Comparison of ENCODE assay signal across 11 cellular contexts in genomic region chr21:44370027-44370735, GRCh38. TPM values are rescaled to one million over a fixed set of nuclear protein-coding genes. Genes with fewer than 3 reads are reported as not detected.
DNase-seq lines count a peak whose midpoint lies in the region; ATAC-seq and TF ChIP-seq lines count a peak whose summit lies in the region.
"Had no signal": no experiment of that assay in that cellular context is flagged by ENCODE, and none has a peak within 500 bp of the region (broad histone marks: within the 10 kb centered on the region; RNA-seq: fewer than 3 reads in every experiment).

No MANE protein-coding gene starts in this region.

- POLR2A ChIA-PET in activated CD4-positive, alpha-beta T cell treated with anti-CD3 and anti-CD28 coated beads for 36 hours (lab: Charles Lee) = no interaction called here
- POLR2A ChIA-PET in GM10248 (lab: Yijun Ruan, JAX) = no interaction called here

- TF ChIP-seq CTCF in RWPE2 (IDR thresholded peaks at IDR 0.05; ENCODE audit: poor library complexity, severe bottlenecking) (no peak), spleen (IDR thresholded peaks at IDR 0.05 in 8 of 11, conservative IDR thresholded peaks at IDR 0.05 in 3 of 11) (no peak), GM10248 (IDR thresholded peaks at IDR 0.05; ENCODE audit: control extremely low read depth, extremely low read depth, low read depth, missing control alignments) (no peak)

- TF ChIP-seq POLR2A in spleen (IDR thresholded peaks at IDR 0.05) = no peak

- peaks cover 7% of the 10 kb centered on the region for H3K4me1 Mint-ChIP-seq in activated CD4-positive, alpha-beta T cell treated with anti-CD3 and anti-CD28 coated beads for 36 hours

- ATAC-seq in RWPE2 (ENCODE audit: low read depth) (peak; percentile 79), left ventricle myocardium superior (peak; percentile 43), GM19023 (IDR thresholded peaks at IDR 0.05; ENCODE audit: unreplicated experiment) (no peak)
- no peak for ATAC-seq in activated CD4-positive, alpha-beta T cell treated with anti-CD3 and anti-CD28 coated beads for 36 hours
- ATAC-seq: naive thymus-derived CD4-positive, alpha-beta T cell had no signal

- H3K27me3 ChIP-seq in RWPE2 (ENCODE audit: insufficient read depth, poor library complexity, severe bottlenecking) = peaks cover 12% of the 10 kb centered on the region
- peaks cover 0 to 5% (median 0%) of the 10 kb centered on the region in 7 donors for H3K27me3 ChIP-seq in spleen (replicated peaks in 1 of 7)

- DNase-seq in NCI-H146 (lab: John Stamatoyannopoulos, UW) (peak; percentile 37), NCI-H146 treated with DMSO at 0.1 percent for 48 hours (lab: John Stamatoyannopoulos, UW; ENCODE audit: unreplicated experiment) (no peak), RWPE2 (ENCODE audit: low spot score) (peak; percentile 61), left ventricle myocardium superior (no peak), spleen (peak; percentile 84), GM10248 (ENCODE audit: extremely low spot score) (no peak)
- DNase-seq in activated CD4-positive, alpha-beta T cell treated with anti-CD3 and anti-CD28 coated beads for 36 hours = no peak
- DNase-seq: activated gamma-delta T cell treated with Interleukin-2 at 50 U/mL for 16 hours, AML-193 had no signal

- H3K4me3 ChIP-seq in RWPE2 (ENCODE audit: severe bottlenecking) (no peak overlapping the region), spleen (peak overlapping the region in 2 of 8 donors; percentile 22 to 41)

- no peaks in the 10 kb centered on the region for H3K36me3 ChIP-seq in RWPE2 (ENCODE audit: low read depth)
- peaks cover 0 to 66% (median 3%) of the 10 kb centered on the region in 6 donors for H3K36me3 ChIP-seq in spleen

- H3K36me3 Mint-ChIP-seq in activated CD4-positive, alpha-beta T cell treated with anti-CD3 and anti-CD28 coated beads for 36 hours (ENCODE audit: low read depth) = no peaks in the 10 kb centered on the region

- WGBS in spleen, 5 donors = 32 to 59% (median 55%) methylated on average over 19 to 29 of the region's 29 CpGs

- no peaks in the 10 kb centered on the region for H3K27me3 Mint-ChIP-seq in activated CD4-positive, alpha-beta T cell treated with anti-CD3 and anti-CD28 coated beads for 36 hours
- H3K27me3 Mint-ChIP-seq: naive thymus-derived CD4-positive, alpha-beta T cell had no signal

- H3K27ac ChIP-seq in RWPE2 (ENCODE audit: poor library complexity, severe bottlenecking) (no peak overlapping the region), spleen (peak overlapping the region in 7 of 8 donors; percentile 51 to 84 (median 68))

- H3K4me3 Mint-ChIP-seq in activated CD4-positive, alpha-beta T cell treated with anti-CD3 and anti-CD28 coated beads for 36 hours = no peak overlapping the region
- H3K4me3 Mint-ChIP-seq: naive thymus-derived CD4-positive, alpha-beta T cell had no signal

- no peaks in the 10 kb centered on the region for H3K9me3 ChIP-seq in RWPE2 (ENCODE audit: severe bottlenecking)
- H3K9me3 ChIP-seq in spleen = no peaks in the 10 kb centered on the region

- no peak overlapping the region for H3K27ac Mint-ChIP-seq in activated CD4-positive, alpha-beta T cell treated with anti-CD3 and anti-CD28 coated beads for 36 hours
- H3K27ac Mint-ChIP-seq: naive thymus-derived CD4-positive, alpha-beta T cell had no signal

- H3K9me3 Mint-ChIP-seq in activated CD4-positive, alpha-beta T cell treated with anti-CD3 and anti-CD28 coated beads for 36 hours (ENCODE audit: low read depth) = no peaks in the 10 kb centered on the region

- intact Hi-C loops in left ventricle myocardium superior (cut with micrococcal nuclease) (no loop called here), spleen (cut with DNase I; ENCODE audit: low total_unique reads) (no loop called here)
- intact Hi-C loops in activated CD4-positive, alpha-beta T cell treated with anti-CD3 and anti-CD28 coated beads for 36 hours (cut with DNase I, micrococcal nuclease) = no loop called here

- CTCF ChIA-PET in activated CD4-positive, alpha-beta T cell treated with anti-CD3 and anti-CD28 coated beads for 36 hours (lab: Charles Lee) = no interaction called here
- CTCF ChIA-PET in GM10248 (lab: Yijun Ruan, JAX) = no interaction called here

- no peaks in the 10 kb centered on the region for H3K4me1 ChIP-seq in RWPE2 (ENCODE audit: insufficient read depth, poor library complexity, severe bottlenecking)
- peaks cover 3 to 36% (median 16%) of the 10 kb centered on the region in 6 donors for H3K4me1 ChIP-seq in spleen

RNA-seq across cellular contexts. Expression of gene TRPM2, which starts 16.8 kb away (rescaled TPM):
- 1.5 TPM for total RNA-seq in left ventricle myocardium superior
- 10 to 100 TPM; 10.4 to 35.3 (median 22.0) TPM for total RNA-seq in spleen
- 10 to 100 TPM; 20.5 to 44.1 (median 28.4) TPM for polyA plus RNA-seq in spleen
- 1 to 10 TPM; 1.5 to 1.7 TPM for total RNA-seq in activated CD4-positive, alpha-beta T cell treated with anti-CD3 and anti-CD28 coated beads for 36 hours

RNA-seq across cellular contexts. Expression of gene CFAP410, which starts 31.0 kb away (rescaled TPM):
- total RNA-seq in left ventricle myocardium superior = 14.9 TPM
- 10 to 100 TPM; 26.2 to 34.3 (median 32.3) TPM for total RNA-seq in spleen
- polyA plus RNA-seq in spleen = 10 to 100 TPM; 41.5 to 79.8 (median 70.9) TPM
- total RNA-seq in activated CD4-positive, alpha-beta T cell treated with anti-CD3 and anti-CD28 coated beads for 36 hours = 10 to 100 TPM in 1 of 2 experiments, 1 to 10 TPM in 1; 7.3 to 11.4 TPM

Comparison
In these comparisons a context has a peak if more than half of its experiments do, and no peak if none do; other contexts are left out.
1. DNase-seq: peak in NCI-H146 (single experiment), RWPE2 (single experiment) and spleen (single experiment); none in NCI-H146 treated with DMSO at 0.1 percent for 48 hours (single experiment), left ventricle myocardium superior (single experiment), activated CD4-positive, alpha-beta T cell treated with anti-CD3 and anti-CD28 coated beads for 36 hours (single experiment) and GM10248 (single experiment).
2. ATAC-seq: peak in RWPE2 (single experiment) and left ventricle myocardium superior (single experiment); none in GM19023 (single experiment) and activated CD4-positive, alpha-beta T cell treated with anti-CD3 and anti-CD28 coated beads for 36 hours (single experiment).